17 cellular contexts compared by ENCODE assay signal in the genomic region with DNA sequence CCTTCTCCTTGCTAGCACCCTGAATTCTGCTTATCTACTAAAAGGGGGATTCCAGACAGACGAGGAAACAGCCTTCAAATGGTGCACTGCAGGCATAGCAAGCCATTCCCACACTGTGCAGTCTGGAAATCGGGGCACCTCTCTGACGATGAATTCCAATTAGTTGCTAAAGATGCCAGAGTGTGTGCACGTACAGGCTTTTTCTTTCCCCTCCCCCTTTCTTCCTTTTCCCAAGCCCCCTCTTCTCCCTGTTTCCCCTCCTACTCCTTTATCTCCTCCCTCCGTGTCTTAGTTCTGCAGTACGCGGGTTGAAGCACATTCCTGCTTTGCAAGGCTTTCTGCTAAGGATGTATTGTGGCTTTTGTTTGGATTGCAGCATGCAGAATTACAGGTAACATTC. TPM values are rescaled to one million over a fixed set of nuclear protein-coding genes. Genes with fewer than 3 reads are reported as not detected.
DNase-seq lines count a peak whose midpoint lies in the region; ATAC-seq and TF ChIP-seq lines count a peak whose summit lies in the region.
"Had no signal": no experiment of that assay in that cellular context is flagged by ENCODE, and none has a peak within 500 bp of the region (broad histone marks: within the 10 kb centered on the region; RNA-seq: fewer than 3 reads in every experiment).

A gene with protein sequence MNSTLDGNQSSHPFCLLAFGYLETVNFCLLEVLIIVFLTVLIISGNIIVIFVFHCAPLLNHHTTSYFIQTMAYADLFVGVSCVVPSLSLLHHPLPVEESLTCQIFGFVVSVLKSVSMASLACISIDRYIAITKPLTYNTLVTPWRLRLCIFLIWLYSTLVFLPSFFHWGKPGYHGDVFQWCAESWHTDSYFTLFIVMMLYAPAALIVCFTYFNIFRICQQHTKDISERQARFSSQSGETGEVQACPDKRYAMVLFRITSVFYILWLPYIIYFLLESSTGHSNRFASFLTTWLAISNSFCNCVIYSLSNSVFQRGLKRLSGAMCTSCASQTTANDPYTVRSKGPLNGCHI (plus strand): TSS at position 316 of the 400 bp plus-strand sequence. CDS start 900 bp downstream, outside the sequence.

- CTCF ChIA-PET in activated CD4-positive, alpha-beta T cell treated with anti-CD3 and anti-CD28 coated beads, Interleukin-2, amount 10 ng/mL, durations not matched to agents 7 days and 5 days (lab: Charles Lee) = interaction anchor here (0.6 kb wide), 1 partner anchor 22 kb away, joined by 3 read pairs; no protein-coding TSS in a partner anchor

- H3K4me3 Mint-ChIP-seq in activated CD4-positive, alpha-beta T cell treated with anti-CD3 and anti-CD28 coated beads, Interleukin-2, amount 10 ng/mL, durations not matched to agents 7 days and 5 days = peak within 1 kb of the TSS; percentile 11
- H3K4me3 Mint-ChIP-seq in activated T-cell treated with anti-CD3 and anti-CD28 coated beads, Interleukin-2, amount 50 U/mL, for 72 hours = no peak within 1 kb of the TSS
- H3K4me3 Mint-ChIP-seq: activated B cell treated with CpG ODN at 0.5 μM for 24 hours, natural killer cell had no signal

- 51 to 55% methylated on average over 7 of the region's 7 CpGs for WGBS in heart right ventricle, 2 donors
- WGBS in aorta, 2 donors = 1 to 4% methylated on average over 7 of the region's 7 CpGs

- H3K4me1 Mint-ChIP-seq in activated CD4-positive, alpha-beta T cell treated with anti-CD3 and anti-CD28 coated beads, Interleukin-2, amount 10 ng/mL, durations not matched to agents 7 days and 5 days = peaks cover 4% of the 10 kb centered on the region
- peaks cover 9% of the 10 kb centered on the region for H3K4me1 Mint-ChIP-seq in activated T-cell treated with anti-CD3 and anti-CD28 coated beads, Interleukin-2, amount 50 U/mL, for 72 hours (ENCODE audit: low read depth)

- H3K4me1 ChIP-seq in heart right ventricle = peaks cover 0 to 40% (median 13%) of the 10 kb centered on the region in 9 donors
- peaks cover 0 to 1% of the 10 kb centered on the region in 2 donors for H3K4me1 ChIP-seq in aorta (ENCODE audit: control insufficient read depth in 1 of 2, insufficient read depth in 2 of 2, low read length in 2 of 2)

- ATAC-seq in heart right ventricle = peak in 4 of 8 donors; percentile 26 to 49 (median 36)
- peak; percentile 37 for ATAC-seq in aorta (ENCODE audit: low FRiP score)
- ATAC-seq in activated T-cell treated with anti-CD3 and anti-CD28 coated beads, Interleukin-2, amount 50 U/mL, for 72 hours (replicated peaks in 1 of 2) = no peak
- ATAC-seq in GM21723 (IDR thresholded peaks at IDR 0.05; ENCODE audit: unreplicated experiment) = no peak
- ATAC-seq: natural killer cell; stimulated activated naive CD8-positive, alpha-beta T cell treated with anti-CD3 and anti-CD28 coated beads, Interleukin-15, Interleukin-2, amounts not matched to agents 100 U/mL and 50 U/mL, for 24 hours had no signal

- no peak for DNase-seq in activated CD4-positive, alpha-beta T cell treated with anti-CD3 and anti-CD28 coated beads, Interleukin-2, amount 10 ng/mL, durations not matched to agents 7 days and 5 days
- DNase-seq in activated CD4-positive, alpha-beta T cell treated with anti-CD3 and anti-CD28 coated beads, Interleukin-2, amount 50 U/mL, for 48 hours = no peak
- DNase-seq in heart right ventricle (no peak), occipital lobe (lab: John Stamatoyannopoulos, UW) (no peak), aorta (no peak), HPDE6-E6E7 (ENCODE audit: extremely low spot score) (no peak)
- no peak for DNase-seq in activated T-cell treated with anti-CD3 and anti-CD28 coated beads, Interleukin-2, amount 50 U/mL, for 72 hours
- DNase-seq: 8988T; activated B cell treated with CpG ODN at 0.5 μM for 24 hours; DMS 273 treated with DMSO at 0.1 percent for 48 hours; natural killer cell; NCI-H1092 treated with DMSO at 0.1 percent for 48 hours; NCI-H526; stimulated activated naive CD8-positive, alpha-beta T cell treated with anti-CD3 and anti-CD28 coated beads, Interleukin-15, Interleukin-2, amounts not matched to agents 100 U/mL and 50 U/mL, for 24 hours had no signal

- H3K9me3 ChIP-seq in heart right ventricle (no peaks in the 10 kb centered on the region), aorta (ENCODE audit: control insufficient read depth, low read length) (no peaks in the 10 kb centered on the region)

- TF ChIP-seq CTCF in heart right ventricle (IDR thresholded peaks at IDR 0.05) = no peak

- no peak within 1 kb of the TSS for H3K27ac Mint-ChIP-seq in activated CD4-positive, alpha-beta T cell treated with anti-CD3 and anti-CD28 coated beads, Interleukin-2, amount 10 ng/mL, durations not matched to agents 7 days and 5 days
- no peak within 1 kb of the TSS for H3K27ac Mint-ChIP-seq in activated T-cell treated with anti-CD3 and anti-CD28 coated beads, Interleukin-2, amount 50 U/mL, for 72 hours
- H3K27ac Mint-ChIP-seq: activated B cell treated with CpG ODN at 0.5 μM for 24 hours had no signal

- H3K27me3 ChIP-seq in heart right ventricle = no peaks in the 10 kb centered on the region
- H3K27me3 ChIP-seq in aorta (ENCODE audit: control insufficient read depth in 1 of 2, insufficient read depth in 2 of 2, low read length in 1 of 2) = no peaks in the 10 kb centered on the region

- POLR2A ChIA-PET in activated CD4-positive, alpha-beta T cell treated with anti-CD3 and anti-CD28 coated beads, Interleukin-2, amount 10 ng/mL, durations not matched to agents 7 days and 5 days (lab: Charles Lee) = no interaction called here

- H3K36me3 ChIP-seq in heart right ventricle (peaks cover 0 to 41% (median 0%) of the 10 kb centered on the region in 9 donors), aorta (ENCODE audit: control insufficient read depth in 1 of 2, insufficient read depth in 2 of 2, low read length in 1 of 2) (peaks cover 0 to 4% of the 10 kb centered on the region in 2 donors)

- intact Hi-C loops in heart right ventricle (cut with DNase I) = no loop called here
- intact Hi-C loops in aorta (cut with DNase I) = no loop called here

- H3K4me3 ChIP-seq in heart right ventricle (peak within 1 kb of the TSS in 8 of 10 donors; percentile 4 to 46 (median 42)), aorta (ENCODE audit: low read length in 2 of 2) (peak within 1 kb of the TSS; percentile 53 to 63)

- H3K27me3 Mint-ChIP-seq in activated CD4-positive, alpha-beta T cell treated with anti-CD3 and anti-CD28 coated beads, Interleukin-2, amount 10 ng/mL, durations not matched to agents 7 days and 5 days = no peaks in the 10 kb centered on the region
- H3K27me3 Mint-ChIP-seq in activated T-cell treated with anti-CD3 and anti-CD28 coated beads, Interleukin-2, amount 50 U/mL, for 72 hours (ENCODE audit: low read depth) = no peaks in the 10 kb centered on the region
- H3K27me3 Mint-ChIP-seq: activated B cell treated with CpG ODN at 0.5 μM for 24 hours had no signal

- peak within 1 kb of the TSS in 6 of 10 donors; percentile 11 to 38 (median 32) for H3K27ac ChIP-seq in heart right ventricle
- H3K27ac ChIP-seq in aorta (ENCODE audit: low read depth in 1 of 2, low read length in 2 of 2) = peak within 1 kb of the TSS; percentile 51 to 82

- H3K9me3 Mint-ChIP-seq in activated CD4-positive, alpha-beta T cell treated with anti-CD3 and anti-CD28 coated beads, Interleukin-2, amount 10 ng/mL, durations not matched to agents 7 days and 5 days = no peaks in the 10 kb centered on the region
- no peaks in the 10 kb centered on the region for H3K9me3 Mint-ChIP-seq in activated T-cell treated with anti-CD3 and anti-CD28 coated beads, Interleukin-2, amount 50 U/mL, for 72 hours
- H3K9me3 Mint-ChIP-seq: activated B cell treated with CpG ODN at 0.5 μM for 24 hours, natural killer cell had no signal

- peaks cover 15% of the 10 kb centered on the region for H3K36me3 Mint-ChIP-seq in activated CD4-positive, alpha-beta T cell treated with anti-CD3 and anti-CD28 coated beads, Interleukin-2, amount 10 ng/mL, durations not matched to agents 7 days and 5 days (ENCODE audit: low read depth)
- H3K36me3 Mint-ChIP-seq in activated T-cell treated with anti-CD3 and anti-CD28 coated beads, Interleukin-2, amount 50 U/mL, for 72 hours (ENCODE audit: insufficient read depth in 2 of 2) = no peaks in the 10 kb centered on the region
- H3K36me3 Mint-ChIP-seq: natural killer cell had no signal

RNA-seq across cellular contexts. Expression of the gene that starts here (rescaled TPM):
- total RNA-seq in activated CD4-positive, alpha-beta T cell treated with anti-CD3 and anti-CD28 coated beads, Interleukin-2, amount 10 ng/mL, durations not matched to agents 7 days and 5 days = 1 to 10 TPM in 1 of 2 experiments, under 1 TPM in 1; 0.94 to 1.3 TPM
- total RNA-seq in heart right ventricle (under 1 TPM in 7 of 10 donors, not detected in 3; 0.32 to 0.95 (median 0.65) TPM), occipital lobe (13.3 TPM), aorta (10 to 100 TPM in 1 of 2 donors, 1 to 10 TPM in 1; 8.8 to 13.9 TPM)
- polyA plus RNA-seq in heart right ventricle (under 1 TPM in 1 of 2 donors, not detected in 1; 0.25 TPM), aorta (1 to 10 TPM in 1 of 2 donors, under 1 TPM in 1; 0.50 to 3.8 TPM)
- total RNA-seq in activated T-cell treated with anti-CD3 and anti-CD28 coated beads, Interleukin-2, amount 50 U/mL, for 72 hours = 1 to 10 TPM; 1.3 to 1.6 TPM
- total RNA-seq: epithelial cell of proximal tubule, HT-29 had no signal
